ENCODE assay signal across 1 cellular context in the genomic region with DNA sequence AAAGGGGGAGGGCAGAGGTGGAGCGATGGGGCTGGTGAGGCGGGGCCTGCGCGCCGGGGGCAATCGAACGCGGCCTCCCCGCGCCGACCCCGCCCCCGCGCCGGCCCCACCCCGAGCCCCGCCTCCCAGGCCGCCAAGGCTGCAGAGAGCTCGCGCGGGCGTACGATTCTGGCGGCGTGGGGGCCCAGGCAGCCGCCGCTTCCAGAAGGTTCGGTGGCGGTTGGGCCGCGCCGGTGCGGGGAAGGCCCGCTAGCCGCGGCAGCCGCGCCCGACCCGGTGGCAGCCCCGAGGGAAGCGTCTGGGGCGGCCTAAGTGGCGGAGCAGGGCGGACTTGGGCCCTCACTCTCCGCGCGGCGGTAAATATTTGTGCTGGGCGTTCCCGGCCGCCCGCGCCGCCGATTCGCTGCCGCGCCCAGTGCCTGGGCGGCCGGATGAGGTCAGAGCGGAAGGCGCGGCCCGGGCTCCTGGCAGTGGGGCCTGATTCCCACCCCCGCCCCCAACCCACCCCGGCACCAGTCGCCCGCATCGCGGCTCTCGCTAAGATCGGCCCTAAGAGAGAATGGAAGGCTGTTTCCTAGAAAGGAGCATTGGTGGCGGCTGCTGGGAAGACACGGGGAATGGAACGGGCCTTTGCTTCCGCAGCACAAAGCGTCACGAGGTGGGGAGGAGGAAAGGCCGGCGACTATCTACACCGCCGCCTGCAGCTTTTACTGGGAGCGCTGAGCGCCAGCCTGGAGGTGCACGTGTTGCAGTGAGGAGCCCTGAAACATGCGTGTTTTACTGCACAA.
TF ChIP-seq lines count a peak whose summit lies in the region.

A gene with protein sequence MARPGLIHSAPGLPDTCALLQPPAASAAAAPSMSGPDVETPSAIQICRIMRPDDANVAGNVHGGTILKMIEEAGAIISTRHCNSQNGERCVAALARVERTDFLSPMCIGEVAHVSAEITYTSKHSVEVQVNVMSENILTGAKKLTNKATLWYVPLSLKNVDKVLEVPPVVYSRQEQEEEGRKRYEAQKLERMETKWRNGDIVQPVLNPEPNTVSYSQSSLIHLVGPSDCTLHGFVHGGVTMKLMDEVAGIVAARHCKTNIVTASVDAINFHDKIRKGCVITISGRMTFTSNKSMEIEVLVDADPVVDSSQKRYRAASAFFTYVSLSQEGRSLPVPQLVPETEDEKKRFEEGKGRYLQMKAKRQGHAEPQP (minus strand): TSS at position 368 of the 788 bp plus-strand sequence. CDS start 368 bp downstream, outside the sequence.

TF ChIP-seq in K562, 482 proteins besides CTCF, POLR2A, EP300 and RAD21 (continued from another document and continues in another):
- TF ChIP-seq, protein P1, sequence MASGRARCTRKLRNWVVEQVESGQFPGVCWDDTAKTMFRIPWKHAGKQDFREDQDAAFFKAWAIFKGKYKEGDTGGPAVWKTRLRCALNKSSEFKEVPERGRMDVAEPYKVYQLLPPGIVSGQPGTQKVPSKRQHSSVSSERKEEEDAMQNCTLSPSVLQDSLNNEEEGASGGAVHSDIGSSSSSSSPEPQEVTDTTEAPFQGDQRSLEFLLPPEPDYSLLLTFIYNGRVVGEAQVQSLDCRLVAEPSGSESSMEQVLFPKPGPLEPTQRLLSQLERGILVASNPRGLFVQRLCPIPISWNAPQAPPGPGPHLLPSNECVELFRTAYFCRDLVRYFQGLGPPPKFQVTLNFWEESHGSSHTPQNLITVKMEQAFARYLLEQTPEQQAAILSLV (tag; IDR thresholded peaks at IDR 0.05), result no peak
- TF ChIP-seq SRSF9 (IDR thresholded peaks at IDR 0.05; ENCODE audit: borderline replicate concordance, low read depth, low read length) (no peak), ZNF507 (tag; conservative IDR thresholded peaks at IDR 0.05) (no peak), CHD4 (IDR thresholded peaks at IDR 0.05; ENCODE audit: insufficient read depth, insufficient replicate concordance, low read depth, low read length, poor library complexity, severe bottlenecking) (no peak), BCOR (IDR thresholded peaks at IDR 0.05) (no peak), ZZZ3 (IDR thresholded peaks at IDR 0.05) (no peak), HNRNPUL1 (IDR thresholded peaks at IDR 0.05; ENCODE audit: low read length) (no peak), NCOR1 (IDR thresholded peaks at IDR 0.05) (peak; percentile 15; the same call in 1 of the 2 replicates), FOXA3 (CRISPR knock-in tag; conservative IDR thresholded peaks at IDR 0.05 in 1 of 2, IDR thresholded peaks at IDR 0.05 in 1 of 2) (peak; percentile 37 to 43; a peak in 2 of 4 replicates), CHD2 (IDR thresholded peaks at IDR 0.05; ENCODE audit: low read depth, low read length) (no peak; the same call in 1 of the 2 replicates), MAFG (tag; conservative IDR thresholded peaks at IDR 0.05) (no peak), EHMT2 (IDR thresholded peaks at IDR 0.05) (no peak), BDP1 (IDR thresholded peaks at IDR 0.05; ENCODE audit: insufficient read depth, insufficient read length) (no peak), ZNF644 (tag; IDR thresholded peaks at IDR 0.05; ENCODE audit: low read depth) (no peak), GTF2F1 (IDR thresholded peaks at IDR 0.05; ENCODE audit: low read depth, low read length) (peak; percentile 12; the same call in 1 of the 2 replicates), POU5F1 (IDR thresholded peaks at IDR 0.05; ENCODE audit: borderline replicate concordance, low read depth, low read length, partially characterized antibody) (no peak), WHSC1 (IDR thresholded peaks at IDR 0.05; ENCODE audit: low read length) (no peak), ZC3H11A (IDR thresholded peaks at IDR 0.05; ENCODE audit: low read depth, low read length) (no peak), ZNF830 (CRISPR knock-in tag; IDR thresholded peaks at IDR 0.05) (no peak), NFRKB (IDR thresholded peaks at IDR 0.05; ENCODE audit: low read depth) (no peak), MEF2D (tag; conservative IDR thresholded peaks at IDR 0.05; ENCODE audit: low read depth) (no peak), ZNF140 (CRISPR knock-in tag; IDR thresholded peaks at IDR 0.05) (no peak), KLF1 (tag; IDR thresholded peaks at IDR 0.05) (peak; percentile 99), RFX1 (IDR thresholded peaks at IDR 0.05) (no peak), ETV5 (CRISPR knock-in tag; IDR thresholded peaks at IDR 0.05; ENCODE audit: low read depth) (peak; percentile 71), SREBF1 (IDR thresholded peaks at IDR 0.05; ENCODE audit: borderline replicate concordance, low read depth, low read length) (no peak), PHB2 (IDR thresholded peaks at IDR 0.05; ENCODE audit: low read depth) (no peak), NR1H2 (CRISPR knock-in tag; IDR thresholded peaks at IDR 0.05) (no peak), NFIX (CRISPR knock-in tag; IDR thresholded peaks at IDR 0.05; ENCODE audit: low read depth) (no peak), ZNF146 (CRISPR knock-in tag; IDR thresholded peaks at IDR 0.05; ENCODE audit: unreplicated experiment) (no peak), ZC3H8 (IDR thresholded peaks at IDR 0.05) (no peak), JUNB (CRISPR knock-in tag; conservative IDR thresholded peaks at IDR 0.05) (no peak), MECOM (CRISPR knock-in tag; IDR thresholded peaks at IDR 0.05) (no peak), HDGF (IDR thresholded peaks at IDR 0.05) (no peak), BRCA1 (IDR thresholded peaks at IDR 0.05) (no peak), BRCA1 (CRISPR knock-in tag; IDR thresholded peaks at IDR 0.05) (no peak), MTA1 (IDR thresholded peaks at IDR 0.05; ENCODE audit: borderline replicate concordance) (peak; percentile 64; the same call in 1 of the 2 replicates), EP400 (IDR thresholded peaks at IDR 0.05) (peak; percentile 97), MBD2 (IDR thresholded peaks at IDR 0.05; ENCODE audit: borderline replicate concordance, low read depth) (no peak)
- TF ChIP-seq, protein P2, sequence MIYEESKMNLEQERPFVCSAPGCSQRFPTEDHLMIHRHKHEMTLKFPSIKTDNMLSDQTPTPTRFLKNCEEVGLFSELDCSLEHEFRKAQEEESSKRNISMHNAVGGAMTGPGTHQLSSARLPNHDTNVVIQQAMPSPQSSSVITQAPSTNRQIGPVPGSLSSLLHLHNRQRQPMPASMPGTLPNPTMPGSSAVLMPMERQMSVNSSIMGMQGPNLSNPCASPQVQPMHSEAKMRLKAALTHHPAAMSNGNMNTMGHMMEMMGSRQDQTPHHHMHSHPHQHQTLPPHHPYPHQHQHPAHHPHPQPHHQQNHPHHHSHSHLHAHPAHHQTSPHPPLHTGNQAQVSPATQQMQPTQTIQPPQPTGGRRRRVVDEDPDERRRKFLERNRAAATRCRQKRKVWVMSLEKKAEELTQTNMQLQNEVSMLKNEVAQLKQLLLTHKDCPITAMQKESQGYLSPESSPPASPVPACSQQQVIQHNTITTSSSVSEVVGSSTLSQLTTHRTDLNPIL (CRISPR knock-in tag; IDR thresholded peaks at IDR 0.05), result no peak
- TF ChIP-seq, protein P3, sequence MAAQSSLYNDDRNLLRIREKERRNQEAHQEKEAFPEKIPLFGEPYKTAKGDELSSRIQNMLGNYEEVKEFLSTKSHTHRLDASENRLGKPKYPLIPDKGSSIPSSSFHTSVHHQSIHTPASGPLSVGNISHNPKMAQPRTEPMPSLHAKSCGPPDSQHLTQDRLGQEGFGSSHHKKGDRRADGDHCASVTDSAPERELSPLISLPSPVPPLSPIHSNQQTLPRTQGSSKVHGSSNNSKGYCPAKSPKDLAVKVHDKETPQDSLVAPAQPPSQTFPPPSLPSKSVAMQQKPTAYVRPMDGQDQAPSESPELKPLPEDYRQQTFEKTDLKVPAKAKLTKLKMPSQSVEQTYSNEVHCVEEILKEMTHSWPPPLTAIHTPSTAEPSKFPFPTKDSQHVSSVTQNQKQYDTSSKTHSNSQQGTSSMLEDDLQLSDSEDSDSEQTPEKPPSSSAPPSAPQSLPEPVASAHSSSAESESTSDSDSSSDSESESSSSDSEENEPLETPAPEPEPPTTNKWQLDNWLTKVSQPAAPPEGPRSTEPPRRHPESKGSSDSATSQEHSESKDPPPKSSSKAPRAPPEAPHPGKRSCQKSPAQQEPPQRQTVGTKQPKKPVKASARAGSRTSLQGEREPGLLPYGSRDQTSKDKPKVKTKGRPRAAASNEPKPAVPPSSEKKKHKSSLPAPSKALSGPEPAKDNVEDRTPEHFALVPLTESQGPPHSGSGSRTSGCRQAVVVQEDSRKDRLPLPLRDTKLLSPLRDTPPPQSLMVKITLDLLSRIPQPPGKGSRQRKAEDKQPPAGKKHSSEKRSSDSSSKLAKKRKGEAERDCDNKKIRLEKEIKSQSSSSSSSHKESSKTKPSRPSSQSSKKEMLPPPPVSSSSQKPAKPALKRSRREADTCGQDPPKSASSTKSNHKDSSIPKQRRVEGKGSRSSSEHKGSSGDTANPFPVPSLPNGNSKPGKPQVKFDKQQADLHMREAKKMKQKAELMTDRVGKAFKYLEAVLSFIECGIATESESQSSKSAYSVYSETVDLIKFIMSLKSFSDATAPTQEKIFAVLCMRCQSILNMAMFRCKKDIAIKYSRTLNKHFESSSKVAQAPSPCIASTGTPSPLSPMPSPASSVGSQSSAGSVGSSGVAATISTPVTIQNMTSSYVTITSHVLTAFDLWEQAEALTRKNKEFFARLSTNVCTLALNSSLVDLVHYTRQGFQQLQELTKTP (IDR thresholded peaks at IDR 0.05; ENCODE audit: low read depth in 1 of 2, partially characterized antibody in 2 of 2), result peak in 1 of 2 experiments; percentile 70
- TF ChIP-seq, protein P4, sequence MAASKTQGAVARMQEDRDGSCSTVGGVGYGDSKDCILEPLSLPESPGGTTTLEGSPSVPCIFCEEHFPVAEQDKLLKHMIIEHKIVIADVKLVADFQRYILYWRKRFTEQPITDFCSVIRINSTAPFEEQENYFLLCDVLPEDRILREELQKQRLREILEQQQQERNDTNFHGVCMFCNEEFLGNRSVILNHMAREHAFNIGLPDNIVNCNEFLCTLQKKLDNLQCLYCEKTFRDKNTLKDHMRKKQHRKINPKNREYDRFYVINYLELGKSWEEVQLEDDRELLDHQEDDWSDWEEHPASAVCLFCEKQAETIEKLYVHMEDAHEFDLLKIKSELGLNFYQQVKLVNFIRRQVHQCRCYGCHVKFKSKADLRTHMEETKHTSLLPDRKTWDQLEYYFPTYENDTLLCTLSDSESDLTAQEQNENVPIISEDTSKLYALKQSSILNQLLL (CRISPR knock-in tag; IDR thresholded peaks at IDR 0.05; ENCODE audit: borderline replicate concordance), result no peak
- TF ChIP-seq, protein P5, sequence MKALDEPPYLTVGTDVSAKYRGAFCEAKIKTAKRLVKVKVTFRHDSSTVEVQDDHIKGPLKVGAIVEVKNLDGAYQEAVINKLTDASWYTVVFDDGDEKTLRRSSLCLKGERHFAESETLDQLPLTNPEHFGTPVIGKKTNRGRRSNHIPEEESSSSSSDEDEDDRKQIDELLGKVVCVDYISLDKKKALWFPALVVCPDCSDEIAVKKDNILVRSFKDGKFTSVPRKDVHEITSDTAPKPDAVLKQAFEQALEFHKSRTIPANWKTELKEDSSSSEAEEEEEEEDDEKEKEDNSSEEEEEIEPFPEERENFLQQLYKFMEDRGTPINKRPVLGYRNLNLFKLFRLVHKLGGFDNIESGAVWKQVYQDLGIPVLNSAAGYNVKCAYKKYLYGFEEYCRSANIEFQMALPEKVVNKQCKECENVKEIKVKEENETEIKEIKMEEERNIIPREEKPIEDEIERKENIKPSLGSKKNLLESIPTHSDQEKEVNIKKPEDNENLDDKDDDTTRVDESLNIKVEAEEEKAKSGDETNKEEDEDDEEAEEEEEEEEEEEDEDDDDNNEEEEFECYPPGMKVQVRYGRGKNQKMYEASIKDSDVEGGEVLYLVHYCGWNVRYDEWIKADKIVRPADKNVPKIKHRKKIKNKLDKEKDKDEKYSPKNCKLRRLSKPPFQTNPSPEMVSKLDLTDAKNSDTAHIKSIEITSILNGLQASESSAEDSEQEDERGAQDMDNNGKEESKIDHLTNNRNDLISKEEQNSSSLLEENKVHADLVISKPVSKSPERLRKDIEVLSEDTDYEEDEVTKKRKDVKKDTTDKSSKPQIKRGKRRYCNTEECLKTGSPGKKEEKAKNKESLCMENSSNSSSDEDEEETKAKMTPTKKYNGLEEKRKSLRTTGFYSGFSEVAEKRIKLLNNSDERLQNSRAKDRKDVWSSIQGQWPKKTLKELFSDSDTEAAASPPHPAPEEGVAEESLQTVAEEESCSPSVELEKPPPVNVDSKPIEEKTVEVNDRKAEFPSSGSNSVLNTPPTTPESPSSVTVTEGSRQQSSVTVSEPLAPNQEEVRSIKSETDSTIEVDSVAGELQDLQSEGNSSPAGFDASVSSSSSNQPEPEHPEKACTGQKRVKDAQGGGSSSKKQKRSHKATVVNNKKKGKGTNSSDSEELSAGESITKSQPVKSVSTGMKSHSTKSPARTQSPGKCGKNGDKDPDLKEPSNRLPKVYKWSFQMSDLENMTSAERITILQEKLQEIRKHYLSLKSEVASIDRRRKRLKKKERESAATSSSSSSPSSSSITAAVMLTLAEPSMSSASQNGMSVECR (CRISPR knock-in tag; IDR thresholded peaks at IDR 0.05), result peak; percentile 71; the same call in 1 of the 2 replicates
- TF ChIP-seq, protein P6, sequence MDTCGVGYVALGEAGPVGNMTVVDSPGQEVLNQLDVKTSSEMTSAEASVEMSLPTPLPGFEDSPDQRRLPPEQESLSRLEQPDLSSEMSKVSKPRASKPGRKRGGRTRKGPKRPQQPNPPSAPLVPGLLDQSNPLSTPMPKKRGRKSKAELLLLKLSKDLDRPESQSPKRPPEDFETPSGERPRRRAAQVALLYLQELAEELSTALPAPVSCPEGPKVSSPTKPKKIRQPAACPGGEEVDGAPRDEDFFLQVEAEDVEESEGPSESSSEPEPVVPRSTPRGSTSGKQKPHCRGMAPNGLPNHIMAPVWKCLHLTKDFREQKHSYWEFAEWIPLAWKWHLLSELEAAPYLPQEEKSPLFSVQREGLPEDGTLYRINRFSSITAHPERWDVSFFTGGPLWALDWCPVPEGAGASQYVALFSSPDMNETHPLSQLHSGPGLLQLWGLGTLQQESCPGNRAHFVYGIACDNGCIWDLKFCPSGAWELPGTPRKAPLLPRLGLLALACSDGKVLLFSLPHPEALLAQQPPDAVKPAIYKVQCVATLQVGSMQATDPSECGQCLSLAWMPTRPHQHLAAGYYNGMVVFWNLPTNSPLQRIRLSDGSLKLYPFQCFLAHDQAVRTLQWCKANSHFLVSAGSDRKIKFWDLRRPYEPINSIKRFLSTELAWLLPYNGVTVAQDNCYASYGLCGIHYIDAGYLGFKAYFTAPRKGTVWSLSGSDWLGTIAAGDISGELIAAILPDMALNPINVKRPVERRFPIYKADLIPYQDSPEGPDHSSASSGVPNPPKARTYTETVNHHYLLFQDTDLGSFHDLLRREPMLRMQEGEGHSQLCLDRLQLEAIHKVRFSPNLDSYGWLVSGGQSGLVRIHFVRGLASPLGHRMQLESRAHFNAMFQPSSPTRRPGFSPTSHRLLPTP (IDR thresholded peaks at IDR 0.05; ENCODE audit: borderline replicate concordance, extremely low read depth, insufficient read length), result no peak
- TF ChIP-seq, protein P7, sequence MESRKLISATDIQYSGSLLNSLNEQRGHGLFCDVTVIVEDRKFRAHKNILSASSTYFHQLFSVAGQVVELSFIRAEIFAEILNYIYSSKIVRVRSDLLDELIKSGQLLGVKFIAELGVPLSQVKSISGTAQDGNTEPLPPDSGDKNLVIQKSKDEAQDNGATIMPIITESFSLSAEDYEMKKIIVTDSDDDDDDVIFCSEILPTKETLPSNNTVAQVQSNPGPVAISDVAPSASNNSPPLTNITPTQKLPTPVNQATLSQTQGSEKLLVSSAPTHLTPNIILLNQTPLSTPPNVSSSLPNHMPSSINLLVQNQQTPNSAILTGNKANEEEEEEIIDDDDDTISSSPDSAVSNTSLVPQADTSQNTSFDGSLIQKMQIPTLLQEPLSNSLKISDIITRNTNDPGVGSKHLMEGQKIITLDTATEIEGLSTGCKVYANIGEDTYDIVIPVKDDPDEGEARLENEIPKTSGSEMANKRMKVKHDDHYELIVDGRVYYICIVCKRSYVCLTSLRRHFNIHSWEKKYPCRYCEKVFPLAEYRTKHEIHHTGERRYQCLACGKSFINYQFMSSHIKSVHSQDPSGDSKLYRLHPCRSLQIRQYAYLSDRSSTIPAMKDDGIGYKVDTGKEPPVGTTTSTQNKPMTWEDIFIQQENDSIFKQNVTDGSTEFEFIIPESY (CRISPR knock-in tag; IDR thresholded peaks at IDR 0.05), result peak; percentile 8; the same call in 1 of the 2 replicates
